9 cellular contexts compared by ENCODE assay signal in the genomic region with DNA sequence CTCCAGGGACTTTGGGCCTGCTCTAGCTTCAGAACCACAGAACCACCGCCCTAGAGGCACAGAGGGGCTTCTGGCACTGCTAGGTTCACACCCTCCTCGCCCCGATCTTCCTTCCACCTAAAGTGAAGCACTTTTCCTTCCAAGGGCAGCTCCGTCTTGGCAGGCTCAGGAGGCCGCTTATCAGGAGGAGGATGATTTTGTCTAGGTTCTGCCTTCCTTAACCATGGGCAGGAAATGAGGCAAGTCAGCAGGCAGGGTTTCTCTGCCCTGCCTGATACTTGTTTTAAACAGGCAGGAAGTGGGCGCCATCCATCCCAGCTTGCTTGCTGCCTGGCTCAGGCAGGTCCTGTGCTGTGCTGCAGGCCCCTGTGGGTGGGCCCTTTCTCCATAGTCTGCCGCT. TPM values are rescaled to one million over a fixed set of nuclear protein-coding genes. Genes with fewer than 3 reads are reported as not detected.
DNase-seq lines count a peak whose midpoint lies in the region; ATAC-seq and TF ChIP-seq lines count a peak whose summit lies in the region.
"Had no signal": no experiment of that assay in that cellular context is flagged by ENCODE, and none has a peak within 500 bp of the region (broad histone marks: within the 10 kb centered on the region; RNA-seq: fewer than 3 reads in every experiment).

No MANE protein-coding gene starts in this region.

- no peaks in the 10 kb centered on the region for H4K20me1 ChIP-seq in DND-41 (ENCODE audit: insufficient read depth, low read length)
- no peaks in the 10 kb centered on the region for H4K20me1 ChIP-seq in Loucy (ENCODE audit: insufficient read depth, low read length, poor library complexity, severe bottlenecking)

- H3K4me3 ChIP-seq in DND-41 (ENCODE audit: low read depth in 1 of 2, low read length in 2 of 2) (peak overlapping the region in 1 of 2 experiments; percentile 38; a peak in 2 of 4 replicates), Loucy (ENCODE audit: low read length, poor library complexity, severe bottlenecking) (peak overlapping the region; percentile 60), lower lobe of right lung (no peak overlapping the region)

- CTCF ChIA-PET in RWPE1 (lab: Yijun Ruan, JAX): no interaction called here

- peak overlapping the region; percentile 56 for H3K9ac ChIP-seq in DND-41 (ENCODE audit: low read depth, low read length)
- peak overlapping the region; percentile 74 for H3K9ac ChIP-seq in Loucy (ENCODE audit: low read depth, low read length, poor library complexity, severe bottlenecking)

- POLR2A ChIA-PET in RWPE1 (lab: Yijun Ruan, JAX; ENCODE audit: low non-redundant PET): no interaction called here

- H3K4me1 ChIP-seq in DND-41 (ENCODE audit: insufficient read depth, low read length): peaks cover 68% of the 10 kb centered on the region
- peaks cover 76% of the 10 kb centered on the region for H3K4me1 ChIP-seq in Loucy (ENCODE audit: insufficient read depth, low read length, poor library complexity, severe bottlenecking)
- H3K4me1 ChIP-seq in lower lobe of right lung: peaks cover 12% of the 10 kb centered on the region

- peak; percentile 91 for ATAC-seq in DND-41 (ENCODE audit: insufficient read depth, low read depth)
- ATAC-seq in lower lobe of right lung: no peak
- ATAC-seq in GM21576 (IDR thresholded peaks at IDR 0.05; ENCODE audit: unreplicated experiment): no peak

- no peaks in the 10 kb centered on the region for H3K9me2 ChIP-seq in Loucy (replicated peaks; ENCODE audit: low read depth, low read length)

- H3K36me3 ChIP-seq in DND-41 (ENCODE audit: insufficient read depth, low read length) (peaks cover 65% of the 10 kb centered on the region), Loucy (ENCODE audit: insufficient read depth, low read length) (no peaks in the 10 kb centered on the region), lower lobe of right lung (peaks cover 56% of the 10 kb centered on the region)

- peaks cover 9% of the 10 kb centered on the region for H3F3A ChIP-seq in Loucy (ENCODE audit: low read depth)

- H2AFZ ChIP-seq in DND-41 (ENCODE audit: low read depth, low read length) (peak overlapping the region; percentile 72), Loucy (ENCODE audit: low read length) (peak overlapping the region; percentile 20; the same call in 1 of the 2 replicates)

- H3K4me2 ChIP-seq in DND-41 (ENCODE audit: insufficient read depth, low read length) (peak overlapping the region; percentile 53), Loucy (ENCODE audit: low read depth, low read length, poor library complexity, severe bottlenecking) (peak overlapping the region; percentile 84)

- no peaks in the 10 kb centered on the region for H3K27me3 ChIP-seq in DND-41 (ENCODE audit: insufficient read depth, low read length, poor library complexity)
- no peaks in the 10 kb centered on the region for H3K27me3 ChIP-seq in Loucy (ENCODE audit: insufficient read depth, low read length, poor library complexity, severe bottlenecking)
- no peaks in the 10 kb centered on the region for H3K27me3 ChIP-seq in lower lobe of right lung (ENCODE audit: low read depth)

- intact Hi-C loops in lower lobe of right lung (cut with DNase I): no loop called here

- H3K27ac ChIP-seq in DND-41 (ENCODE audit: low read length): peak overlapping the region; percentile 97
- H3K27ac ChIP-seq in lower lobe of right lung: peak overlapping the region; percentile 46
- H3K27ac ChIP-seq in RWPE1: no peak overlapping the region

- DNase-seq in DND-41 (peak; percentile 90), lower lobe of right lung (no peak), NCI-H128 (lab: John Stamatoyannopoulos, UW; ENCODE audit: unreplicated experiment) (no peak), RWPE1 (ENCODE audit: low spot score) (no peak), COR-L47 (lab: John Stamatoyannopoulos, UW) (no peak)
- DNase-seq in activated CD8-positive, alpha-beta memory T cell treated with anti-CD3 and anti-CD28 coated beads, Interleukin-2, amount 50 U/mL, for 4 hours: peak; percentile 53
- DNase-seq: SHP77 treated with DMSO at 0.1 percent for 48 hours had no signal

- H3K79me2 ChIP-seq in DND-41 (ENCODE audit: insufficient read depth, low read length) (no peaks in the 10 kb centered on the region), Loucy (ENCODE audit: insufficient read depth, low read length) (no peaks in the 10 kb centered on the region)

- no peaks in the 10 kb centered on the region for H3K9me3 ChIP-seq in DND-41 (ENCODE audit: insufficient read depth, low read length, severe bottlenecking)
- no peaks in the 10 kb centered on the region for H3K9me3 ChIP-seq in Loucy (ENCODE audit: insufficient read depth, low read depth, low read length)
- no peaks in the 10 kb centered on the region for H3K9me3 ChIP-seq in lower lobe of right lung

- no peak for TF ChIP-seq CTCF in DND-41 (IDR thresholded peaks at IDR 0.05; ENCODE audit: borderline replicate concordance, extremely low read depth, low read length, poor library complexity, severe bottlenecking)
- no peak for TF ChIP-seq CTCF in Loucy (conservative IDR thresholded peaks at IDR 0.05; ENCODE audit: low read length)
- no peak for TF ChIP-seq CTCF in lower lobe of right lung (IDR thresholded peaks at IDR 0.05)
- no peak for TF ChIP-seq CTCF in RWPE1 (conservative IDR thresholded peaks at IDR 0.05; ENCODE audit: low read depth)

RNA-seq across cellular contexts. Expression of gene ATP6V0E2, which starts 8.3 kb away (rescaled TPM):
- total RNA-seq in lower lobe of right lung: 17.9 TPM

RNA-seq across cellular contexts. Expression of gene ZNF862, which starts 27.3 kb away (rescaled TPM):
- total RNA-seq in lower lobe of right lung: 20.7 TPM

Comparison
In these comparisons a context has a peak if more than half of its experiments do, and no peak if none do; other contexts are left out.
1. DNase-seq: peak in DND-41 (single experiment) and activated CD8-positive, alpha-beta memory T cell treated with anti-CD3 and anti-CD28 coated beads, Interleukin-2, amount 50 U/mL, for 4 hours (single experiment); none in lower lobe of right lung (single experiment), NCI-H128 (single experiment), RWPE1 (single experiment) and COR-L47 (single experiment).